Comparison of ENCODE assay signal across 14 cellular contexts in the genomic region with DNA sequence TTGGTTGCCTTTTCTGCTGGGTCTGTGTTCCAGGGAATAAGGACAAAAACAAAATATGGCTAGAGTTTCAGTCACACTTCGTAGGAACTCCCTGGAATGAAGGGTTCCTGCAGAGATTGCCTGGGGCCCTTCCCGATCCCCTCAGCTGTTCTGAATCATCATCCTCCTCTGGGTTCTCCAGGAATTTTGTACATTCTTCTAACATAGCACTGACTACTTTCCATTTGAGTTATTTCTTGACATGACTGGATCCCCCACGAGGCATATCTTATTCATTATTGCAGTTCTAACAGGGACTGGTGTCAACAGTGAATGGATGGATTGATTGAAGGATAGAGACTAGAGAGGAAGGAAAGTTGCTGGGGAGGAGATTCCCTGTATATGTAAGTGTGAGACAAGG. TPM values are rescaled to one million over a fixed set of nuclear protein-coding genes. Genes with fewer than 3 reads are reported as not detected.
DNase-seq lines count a peak whose midpoint lies in the region; ATAC-seq and TF ChIP-seq lines count a peak whose summit lies in the region.
"Had no signal": no experiment of that assay in that cellular context is flagged by ENCODE, and none has a peak within 500 bp of the region (broad histone marks: within the 10 kb centered on the region; RNA-seq: fewer than 3 reads in every experiment).

No MANE protein-coding gene starts in this region.

- H3K27ac ChIP-seq in spleen, result no peak overlapping the region
- H3K27ac ChIP-seq: neutrophil, vagina had no signal

- ATAC-seq in GM18868 (IDR thresholded peaks at IDR 0.05; ENCODE audit: unreplicated experiment), result no peak

- TF ChIP-seq POLR2A in spleen (IDR thresholded peaks at IDR 0.05), result no peak

- no peaks in the 10 kb centered on the region for H3K4me1 ChIP-seq in spleen
- H3K4me1 ChIP-seq: vagina had no signal

- intact Hi-C loops in spleen (cut with DNase I; ENCODE audit: low total_unique reads), result no loop called here

- 75 to 87% (median 78%) methylated on average over 3 of the region's 3 CpGs for WGBS in spleen, 5 donors

- H3K36me3 ChIP-seq in spleen, result no peaks in the 10 kb centered on the region
- H3K36me3 ChIP-seq: neutrophil, vagina had no signal

- H3K27me3 ChIP-seq in spleen (replicated peaks in 1 of 7), result no peaks in the 10 kb centered on the region
- H3K27me3 ChIP-seq: neutrophil, vagina had no signal

- DNase-seq in ACHN, result peak; percentile 71
- DNase-seq in HS-5 (ENCODE audit: low read depth), result peak; percentile 66
- peak; percentile 57 for DNase-seq in amniotic stem cell (lab: John Stamatoyannopoulos, UW)
- DNase-seq in glomerular visceral epithelial cell (ENCODE audit: extremely low spot score), result peak; percentile 89
- no peak for DNase-seq in NCI-H2227 treated with DMSO at 0.1 percent for 48 hours (lab: John Stamatoyannopoulos, UW)
- no peak for DNase-seq in ureter (ENCODE audit: low spot score)
- DNase-seq in spleen, result no peak
- DNase-seq: activated CD4-positive, alpha-beta T cell treated with anti-CD3 and anti-CD28 coated beads, Interleukin-2, amount 50 U/mL, for 48 hours; activated gamma-delta T cell treated with Interleukin-2 at 50 U/mL for 16 hours; DMS79 had no signal

- no peak overlapping the region for H3K4me3 ChIP-seq in spleen
- H3K4me3 ChIP-seq: vagina had no signal

- H3K9me3 ChIP-seq in spleen, result no peaks in the 10 kb centered on the region
- H3K9me3 ChIP-seq: neutrophil, vagina had no signal

- in situ Hi-C loops in ACHN (cut with HindIII; ENCODE audit: low pct_ligation_motif_present, low pct_unique_long_range_greater_than_20kb, low sequenced_read_pairs), result no loop called here

- TF ChIP-seq CTCF in spleen (IDR thresholded peaks at IDR 0.05 in 8 of 11, conservative IDR thresholded peaks at IDR 0.05 in 3 of 11), result no peak

RNA-seq across cellular contexts. Expression of a gene that starts 49.2 kb away (rescaled TPM):
- total RNA-seq in ureter, result 61.2 TPM
- 100 to 1,000 TPM in 1 of 7 donors, 10 to 100 TPM in 6; 28.8 to 126 (median 58.7) TPM for total RNA-seq in spleen
- 1 to 10 TPM; 1.7 to 7.8 (median 3.5) TPM for polyA plus RNA-seq in spleen
- total RNA-seq: T-helper 2 cell treated with Interferon-gamma antibody and Interleukin-4, amounts not matched to agents 100 ng/mL and 5 ng/mL, for 36 hours had no signal

Comparison
In these comparisons a context has a peak if more than half of its experiments do, and no peak if none do; other contexts are left out.
1. DNase-seq: peak in ACHN (single experiment), HS-5 (single experiment), amniotic stem cell (single experiment) and glomerular visceral epithelial cell (single experiment); none in NCI-H2227 treated with DMSO at 0.1 percent for 48 hours (single experiment), ureter (single experiment) and spleen (single experiment).